Comparison of ENCODE assay signal across 1 cellular context in the genomic region with DNA sequence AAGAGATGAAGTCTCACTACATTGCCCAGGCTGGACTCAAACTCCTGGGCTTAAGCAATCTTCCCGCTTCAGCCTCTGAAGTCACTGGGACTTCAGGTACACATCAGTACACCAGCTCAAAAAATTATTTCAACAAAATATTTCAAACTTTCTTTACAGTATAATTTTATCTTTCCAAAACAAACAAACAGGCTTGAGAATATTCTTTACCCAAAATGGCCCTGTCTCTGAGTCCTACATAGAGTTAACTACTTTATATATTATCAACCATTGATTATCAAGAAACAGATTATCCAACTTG.
TF ChIP-seq lines count a peak whose summit lies in the region.

No MANE protein-coding gene starts in this region.

TF ChIP-seq in K562, 482 proteins besides CTCF, POLR2A, EP300 and RAD21:
- TF ChIP-seq, protein P1, sequence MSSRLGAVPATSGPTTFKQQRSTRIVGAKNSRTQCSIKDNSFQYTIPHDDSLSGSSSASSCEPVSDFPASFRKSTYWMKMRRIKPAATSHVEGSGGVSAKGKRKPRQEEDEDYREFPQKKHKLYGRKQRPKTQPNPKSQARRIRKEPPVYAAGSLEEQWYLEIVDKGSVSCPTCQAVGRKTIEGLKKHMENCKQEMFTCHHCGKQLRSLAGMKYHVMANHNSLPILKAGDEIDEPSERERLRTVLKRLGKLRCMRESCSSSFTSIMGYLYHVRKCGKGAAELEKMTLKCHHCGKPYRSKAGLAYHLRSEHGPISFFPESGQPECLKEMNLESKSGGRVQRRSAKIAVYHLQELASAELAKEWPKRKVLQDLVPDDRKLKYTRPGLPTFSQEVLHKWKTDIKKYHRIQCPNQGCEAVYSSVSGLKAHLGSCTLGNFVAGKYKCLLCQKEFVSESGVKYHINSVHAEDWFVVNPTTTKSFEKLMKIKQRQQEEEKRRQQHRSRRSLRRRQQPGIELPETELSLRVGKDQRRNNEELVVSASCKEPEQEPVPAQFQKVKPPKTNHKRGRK (tag; IDR thresholded peaks at IDR 0.05): peak; percentile 94
- 0 out of 2 replicates have a peak, but pooled peaks have one; percentile 85 for TF ChIP-seq THRAP3 (IDR thresholded peaks at IDR 0.05; ENCODE audit: borderline replicate concordance)
- no peak for TF ChIP-seq TCF7 (IDR thresholded peaks at IDR 0.05; ENCODE audit: borderline replicate concordance)
- TF ChIP-seq, protein P2, sequence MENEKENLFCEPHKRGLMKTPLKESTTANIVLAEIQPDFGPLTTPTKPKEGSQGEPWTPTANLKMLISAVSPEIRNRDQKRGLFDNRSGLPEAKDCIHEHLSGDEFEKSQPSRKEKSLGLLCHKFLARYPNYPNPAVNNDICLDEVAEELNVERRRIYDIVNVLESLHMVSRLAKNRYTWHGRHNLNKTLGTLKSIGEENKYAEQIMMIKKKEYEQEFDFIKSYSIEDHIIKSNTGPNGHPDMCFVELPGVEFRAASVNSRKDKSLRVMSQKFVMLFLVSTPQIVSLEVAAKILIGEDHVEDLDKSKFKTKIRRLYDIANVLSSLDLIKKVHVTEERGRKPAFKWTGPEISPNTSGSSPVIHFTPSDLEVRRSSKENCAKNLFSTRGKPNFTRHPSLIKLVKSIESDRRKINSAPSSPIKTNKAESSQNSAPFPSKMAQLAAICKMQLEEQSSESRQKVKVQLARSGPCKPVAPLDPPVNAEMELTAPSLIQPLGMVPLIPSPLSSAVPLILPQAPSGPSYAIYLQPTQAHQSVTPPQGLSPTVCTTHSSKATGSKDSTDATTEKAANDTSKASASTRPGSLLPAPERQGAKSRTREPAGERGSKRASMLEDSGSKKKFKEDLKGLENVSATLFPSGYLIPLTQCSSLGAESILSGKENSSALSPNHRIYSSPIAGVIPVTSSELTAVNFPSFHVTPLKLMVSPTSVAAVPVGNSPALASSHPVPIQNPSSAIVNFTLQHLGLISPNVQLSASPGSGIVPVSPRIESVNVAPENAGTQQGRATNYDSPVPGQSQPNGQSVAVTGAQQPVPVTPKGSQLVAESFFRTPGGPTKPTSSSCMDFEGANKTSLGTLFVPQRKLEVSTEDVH (IDR thresholded peaks at IDR 0.05; ENCODE audit: low read depth, partially characterized antibody): no peak
- TF ChIP-seq DPF2 (IDR thresholded peaks at IDR 0.05): 0 out of 2 replicates have a peak, but pooled peaks have one; percentile 14
- peak; percentile 36; the same call in 1 of the 2 replicates for TF ChIP-seq SMARCA5 (IDR thresholded peaks at IDR 0.05)
- no peak for TF ChIP-seq MBD2 (IDR thresholded peaks at IDR 0.05; ENCODE audit: borderline replicate concordance, low read depth)
- 0 out of 2 replicates have a peak, but pooled peaks have one; percentile 20 for TF ChIP-seq BCOR (IDR thresholded peaks at IDR 0.05)
- TF ChIP-seq, protein P3, sequence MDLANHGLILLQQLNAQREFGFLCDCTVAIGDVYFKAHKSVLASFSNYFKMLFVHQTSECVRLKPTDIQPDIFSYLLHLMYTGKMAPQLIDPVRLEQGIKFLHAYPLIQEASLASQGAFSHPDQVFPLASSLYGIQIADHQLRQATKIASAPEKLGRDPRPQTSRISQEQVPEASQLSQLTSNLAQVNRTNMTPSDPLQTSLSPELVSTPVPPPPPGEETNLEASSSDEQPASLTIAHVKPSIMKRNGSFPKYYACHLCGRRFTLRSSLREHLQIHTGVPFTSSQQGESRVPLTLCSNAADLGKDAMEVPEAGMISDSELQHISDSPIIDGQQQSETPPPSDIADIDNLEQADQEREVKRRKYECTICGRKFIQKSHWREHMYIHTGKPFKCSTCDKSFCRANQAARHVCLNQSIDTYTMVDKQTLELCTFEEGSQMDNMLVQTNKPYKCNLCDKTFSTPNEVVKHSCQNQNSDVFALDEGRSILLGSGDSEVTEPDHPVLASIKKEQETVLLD (IDR thresholded peaks at IDR 0.05): 0 out of 2 replicates have a peak, but pooled peaks have one; percentile 41
